Comparison of ENCODE assay signal across 8 cellular contexts in the genomic region with DNA sequence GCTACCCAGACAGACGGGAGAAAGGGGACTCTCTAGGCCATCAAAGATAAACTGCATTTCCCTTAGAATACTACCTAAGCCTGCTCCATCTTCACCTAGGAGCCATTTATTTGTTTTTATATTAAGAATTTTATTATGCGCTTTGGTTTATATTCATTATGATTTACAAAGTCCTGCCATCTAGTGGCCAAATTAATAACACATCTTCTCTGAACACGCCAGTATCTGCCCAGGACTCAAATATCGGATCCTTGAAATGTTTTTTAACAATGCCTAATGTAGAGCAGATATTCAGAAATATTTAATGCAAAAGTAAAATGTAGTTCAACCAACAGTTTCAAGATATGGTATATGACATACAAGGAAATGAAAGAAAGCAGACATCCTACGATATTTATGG. TPM values are rescaled to one million over a fixed set of nuclear protein-coding genes. Genes with fewer than 3 reads are reported as not detected.
DNase-seq lines count a peak whose midpoint lies in the region; ATAC-seq, FAIRE-seq and TF ChIP-seq lines count a peak whose summit lies in the region.

No MANE protein-coding gene starts in this region.

- no peak overlapping the region for H3K27ac Mint-ChIP-seq in Caco-2 (ENCODE audit: unreplicated experiment)

- H3K27me3 ChIP-seq in Caco-2 (replicated peaks; ENCODE audit: control insufficient read depth, insufficient read depth, low read length) (no peaks in the 10 kb centered on the region), keratinocyte (ENCODE audit: control insufficient read depth, extremely low read depth, insufficient read depth, low read length) (no peaks in the 10 kb centered on the region)

- H3K4me2 ChIP-seq in keratinocyte (ENCODE audit: control insufficient read depth, extremely low read depth, insufficient read depth, low read depth, low read length): no peak overlapping the region

- ATAC-seq in HG03439 (IDR thresholded peaks at IDR 0.05; ENCODE audit: unreplicated experiment): no peak

- no peak overlapping the region for H3K9ac ChIP-seq in keratinocyte (ENCODE audit: control insufficient read depth, extremely low read depth, insufficient read depth, low read length)

- no peak overlapping the region for H3K4me3 Mint-ChIP-seq in Caco-2 (ENCODE audit: unreplicated experiment)

- H3K4me1 ChIP-seq in Caco-2 (no peaks in the 10 kb centered on the region), keratinocyte (ENCODE audit: control insufficient read depth, extremely low read depth, insufficient read depth, low read length) (no peaks in the 10 kb centered on the region)

- peaks cover 4% of the 10 kb centered on the region for H3K27me3 Mint-ChIP-seq in Caco-2 (ENCODE audit: insufficient read depth, unreplicated experiment)

- TF ChIP-seq CTCF in Caco-2 (IDR thresholded peaks at IDR 0.05; ENCODE audit: insufficient read depth in 1 of 2, low read depth in 1 of 2, low read length in 1 of 2, severe bottlenecking in 1 of 2, unreplicated experiment in 1 of 2) (peak; percentile 30 to 44), keratinocyte (optimal IDR thresholded peaks at IDR 0.05 in 1 of 3, IDR thresholded peaks at IDR 0.05 in 1 of 3, conservative IDR thresholded peaks at IDR 0.05 in 1 of 3; ENCODE audit: extremely low read depth in 1 of 3, insufficient read depth in 2 of 3, low read length in 3 of 3) (peak in 2 of 3 experiments; percentile 11 to 33)

- no peaks in the 10 kb centered on the region for H4K20me1 ChIP-seq in keratinocyte (ENCODE audit: control insufficient read depth, extremely low read depth, insufficient read depth, low read length)

- H3K4me1 Mint-ChIP-seq in Caco-2 (ENCODE audit: low read depth, unreplicated experiment): no peaks in the 10 kb centered on the region

- dilution Hi-C loops in keratinocyte (cut with MboI; ENCODE audit: extremely low pct_ligation_motif_present, low sequenced_read_pairs): no loop called here

- H2AFZ ChIP-seq in keratinocyte (ENCODE audit: control insufficient read depth, low read length): no peak overlapping the region

- no peaks in the 10 kb centered on the region for H3K36me3 Mint-ChIP-seq in Caco-2 (ENCODE audit: insufficient read depth, unreplicated experiment)

- POLR2A ChIA-PET in Caco-2 (lab: Charles Lee): no interaction called here

- H3K36me3 ChIP-seq in Caco-2 (ENCODE audit: control insufficient read depth, insufficient read depth, low read length) (no peaks in the 10 kb centered on the region), keratinocyte (ENCODE audit: control insufficient read depth in 2 of 2, extremely low read depth in 1 of 2, insufficient read depth in 2 of 2, low read length in 2 of 2) (no peaks in the 10 kb centered on the region)

- H3K9me1 ChIP-seq in keratinocyte (ENCODE audit: control insufficient read depth, extremely low read depth, insufficient read depth, low read length): no peaks in the 10 kb centered on the region

- CTCF ChIA-PET in Caco-2 (lab: Charles Lee): interaction anchor here (0.7 to 1.3 kb wide), 3 partner anchors 21 to 204 kb away, joined by 3 read pairs; a partner anchor contains a TSS

- H3K27ac ChIP-seq in keratinocyte (ENCODE audit: control insufficient read depth, insufficient read depth, low read length): no peak overlapping the region

- H3K4me3 ChIP-seq in Caco-2 (ENCODE audit: low read depth, low read length) (no peak overlapping the region), keratinocyte (ENCODE audit: control insufficient read depth in 2 of 3, extremely low read depth in 1 of 3, insufficient read depth in 2 of 3, low read depth in 1 of 3, low read length in 3 of 3) (no peak overlapping the region)

- intact Hi-C loops in Caco-2 (cut with micrococcal nuclease; ENCODE audit: unreplicated experiment): loop anchor here (1.0 kb wide), 1 partner anchor 61 kb away; no protein-coding TSS in a partner anchor

- DNase-seq in Caco-2 (peak in 1 of 2 experiments; percentile 3), HPDE6-E6E7 (ENCODE audit: extremely low spot score) (peak; percentile 9), keratinocyte (ENCODE audit: low read depth, low spot score) (no peak), UCSD-AML1 (lab: John Stamatoyannopoulos, UW; ENCODE audit: unreplicated experiment) (no peak), SHP77 treated with DMSO at 0.1 percent for 48 hours (lab: John Stamatoyannopoulos, UW) (no peak), A172 (ENCODE audit: low spot score) (no peak)

- no peaks in the 10 kb centered on the region for H3K9me3 ChIP-seq in Caco-2
- H3K9me3 ChIP-seq in keratinocyte (ENCODE audit: control insufficient read depth, low read depth, low read length): no peaks in the 10 kb centered on the region

- no TSS peak for BruUV-seq in Caco-2 (replicated peaks; lab: Mats Ljungman, UMichigan)

- H3K9me3 Mint-ChIP-seq in Caco-2 (ENCODE audit: unreplicated experiment): no peaks in the 10 kb centered on the region

- FAIRE-seq in TTC549 (lab: Jason Lieb, UNC): peak; percentile 42
- no peak for FAIRE-seq in keratinocyte (lab: Jason Lieb, UNC)

- no peaks in the 10 kb centered on the region for H3K79me2 ChIP-seq in keratinocyte (ENCODE audit: control insufficient read depth, insufficient read depth, low read length)

RNA-seq across cellular contexts. Expression of a gene that starts 20.8 kb away (rescaled TPM):
- total RNA-seq in Caco-2 (2022): 35.6 and 44.0 TPM in 2 replicates
- 16.9 to 28.4 TPM (median 27.2 TPM) in 3 replicates for polyA plus RNA-seq in keratinocyte
- 11.1 TPM for polyA plus RNA-seq in keratinocyte (2011; ENCODE audit: low read depth)
- 21.1 and 24.2 TPM in 2 replicates for polyA plus RNA-seq in keratinocyte (2011; cell fraction: cytosol; rRNA removed)
- polyA plus RNA-seq in keratinocyte (2011; cell fraction: nucleus; rRNA removed): 11.4 and 12.8 TPM in 2 replicates
- polyA plus RNA-seq in keratinocyte (2012; ENCODE audit: low replicate concordance): 18.0 and 38.4 TPM in 2 replicates
- 22.9 to 41.9 TPM (median 38.8 TPM) in 3 replicates for polyA minus RNA-seq in keratinocyte
- 46.8 TPM for polyA minus RNA-seq in keratinocyte (2011; cell fraction: cytosol; rRNA and poly(A)+ RNA removed)
- 6.9 and 8.0 TPM in 2 replicates for polyA minus RNA-seq in keratinocyte (2011; cell fraction: nucleus; rRNA and poly(A)+ RNA removed)
- 60.9 and 80.7 TPM in 2 replicates for total RNA-seq in A172 (2014; rRNA removed; shearing (Covaris generic))
